ENCODE assay signal across 8 cellular contexts in the genomic region with DNA sequence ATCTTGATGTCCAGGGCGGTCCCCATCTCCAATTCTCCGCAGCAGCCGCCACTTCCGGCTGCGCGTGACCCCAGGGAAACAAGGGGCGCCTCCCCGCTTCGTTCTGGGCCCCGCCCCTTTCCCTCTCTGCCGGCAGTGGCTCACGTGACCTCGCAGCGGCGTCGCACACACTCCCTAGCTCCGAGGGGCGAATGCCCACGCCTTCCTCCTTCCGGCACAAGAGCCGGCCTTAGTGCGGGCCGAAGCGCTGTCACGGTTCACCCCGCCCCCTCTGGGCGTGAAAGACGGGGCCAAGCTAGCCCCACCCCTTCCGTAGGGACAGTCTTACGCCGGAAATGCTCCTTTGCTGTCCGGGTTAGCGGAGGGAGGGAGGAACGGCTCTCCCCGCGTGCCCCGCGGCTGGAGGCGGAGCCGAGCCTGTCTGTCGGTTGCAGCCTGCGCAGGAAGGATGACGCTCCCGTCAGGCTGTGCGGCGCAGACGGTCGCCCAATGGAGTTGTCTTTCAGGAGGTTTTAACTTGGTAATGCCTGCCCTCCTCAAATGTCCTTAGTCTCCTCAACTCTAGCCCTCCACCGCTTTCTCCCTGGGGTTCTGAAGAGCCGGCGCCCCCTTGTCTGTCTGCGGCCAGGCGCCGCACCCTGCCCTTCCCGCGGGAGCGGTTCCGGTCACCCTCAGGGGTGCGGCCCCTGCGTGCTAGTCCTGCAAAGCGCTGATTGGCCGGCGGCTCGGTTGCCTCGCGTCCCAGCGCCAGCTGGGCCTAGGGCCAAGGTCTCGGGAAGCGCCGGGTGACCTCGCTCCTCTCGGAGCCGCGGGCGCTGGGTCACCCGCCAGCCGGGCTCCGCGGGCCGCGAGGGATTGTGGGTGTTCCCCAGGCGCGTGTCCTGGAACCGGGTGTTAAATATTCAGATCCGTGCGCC. TPM values are rescaled to one million over a fixed set of nuclear protein-coding genes. Genes with fewer than 3 reads are reported as not detected.
A peak's percentile ranks its signal among the peaks of the same experiment; 100 is the strongest.
DNase-seq lines count a peak whose midpoint lies in the region; ATAC-seq and TF ChIP-seq lines count a peak whose summit lies in the region.

TSS of gene VPS26C (minus strand) at position 66 of the 917 bp plus-strand sequence. CDS start at position 26, 40 bp downstream.

- DNase-seq in DMS114 treated with DMSO at 0.1 percent for 48 hours (lab: John Stamatoyannopoulos, UW; ENCODE audit: unreplicated experiment) (peak; percentile 95), PC-3 (peak; percentile 99), activated T-cell treated with anti-CD3 and anti-CD28 coated beads for 48 hours (ENCODE audit: low read depth) (peak; percentile 99), epithelial cell of prostate (ENCODE audit: low read depth, low spot score) (peak; percentile 98), mucosa of descending colon (peak; percentile 99 to 100 (median 99))
- peak; percentile 99 for DNase-seq in stimulated activated CD8-positive, alpha-beta memory T cell treated with anti-CD3 and anti-CD28 coated beads, Interleukin-4, amount 100 ng/mL, for 24 hours (ENCODE audit: low read depth)

- peak within 1 kb of the TSS; percentile 86 for H3K4me2 ChIP-seq in PC-3 (ENCODE audit: low read length)

- H3F3A ChIP-seq in PC-3 (ENCODE audit: low read length, unreplicated experiment) = no peaks in the 10 kb centered on the region

- POLR2A ChIA-PET in PC-3 (lab: Charles Lee; ENCODE audit: unreplicated experiment) = interaction anchor here (0.6 to 1.2 kb wide), 9 partner anchors 9 to 296 kb away, joined by 3 to 15 read pairs (median 4); partner anchors contain the start of gene DYRK1A

- H3K79me2 ChIP-seq in PC-3 (ENCODE audit: low read length) = peaks cover 51% of the 10 kb centered on the region

- BruUV-seq in PC-3 (replicated peaks; lab: Mats Ljungman, UMichigan) = no TSS peak

- H3K4me1 ChIP-seq in PC-3 (ENCODE audit: insufficient read depth, low read length) (peaks cover 23% of the 10 kb centered on the region), mucosa of descending colon (ENCODE audit: low read depth) (peaks cover 10% of the 10 kb centered on the region)

- no peak; the same call in 1 of the 2 replicates for TF ChIP-seq EP300 in Ishikawa (IDR thresholded peaks at IDR 0.05; ENCODE audit: borderline replicate concordance)

- peak within 1 kb of the TSS; percentile 88 for H3K9ac ChIP-seq in PC-3 (ENCODE audit: low read length)

- H2AFZ ChIP-seq in PC-3 (ENCODE audit: low read length) = peak within 1 kb of the TSS; percentile 75

- CTCF ChIA-PET in PC-3 (lab: Charles Lee) = interaction anchor here (0.6 kb wide), 1 partner anchor 107 kb away, joined by 3 read pairs; no protein-coding TSS in a partner anchor

- ATAC-seq in GM21576 (IDR thresholded peaks at IDR 0.05; ENCODE audit: unreplicated experiment) (peak; percentile 91), PC-3 (peak; percentile 86), mucosa of descending colon (peak; percentile 92)

- TF ChIP-seq RAD21 in Ishikawa (IDR thresholded peaks at IDR 0.05; ENCODE audit: low read depth) = peak; percentile 6; the same call in 1 of the 2 replicates

- no peak for TF ChIP-seq CTCF in PC-3 (conservative IDR thresholded peaks at IDR 0.05; ENCODE audit: low read depth, low read length)
- TF ChIP-seq CTCF in mucosa of descending colon (IDR thresholded peaks at IDR 0.05) = peak; percentile 10

- no peaks in the 10 kb centered on the region for H4K20me1 ChIP-seq in PC-3 (ENCODE audit: low read length)

- no peaks in the 10 kb centered on the region for H3K9me2 ChIP-seq in PC-3 (replicated peaks; ENCODE audit: low read length)

- H3K27me3 ChIP-seq in PC-3 (ENCODE audit: low read length) = no peaks in the 10 kb centered on the region

- peak within 1 kb of the TSS; percentile 69 for H3K4me3 ChIP-seq in PC-3 (ENCODE audit: low read length)
- peak within 1 kb of the TSS; percentile 75 for H3K4me3 ChIP-seq in mucosa of descending colon

- H3K9me3 ChIP-seq in PC-3 (ENCODE audit: low read length) (no peaks in the 10 kb centered on the region), mucosa of descending colon (no peaks in the 10 kb centered on the region)

- intact Hi-C loops in PC-3 (cut with micrococcal nuclease) = loop anchor here (1.0 to 5.0 kb wide), 4 partner anchors 70 to 295 kb away; no protein-coding TSS in a partner anchor
- intact Hi-C loops in mucosa of descending colon (cut with DNase I, micrococcal nuclease) = loop anchor here (5.0 to 10.0 kb wide), 2 partner anchors 100 to 107 kb away; partner anchors contain the start of gene DYRK1A (in 1 of the 2)

- H3K36me3 ChIP-seq in PC-3 (ENCODE audit: low read depth, low read length) (peaks cover 4% of the 10 kb centered on the region; the same call in 1 of the 2 replicates), mucosa of descending colon (ENCODE audit: low read depth) (peaks cover 5% of the 10 kb centered on the region)

- H3K27ac ChIP-seq in PC-3 (ENCODE audit: low read length) = peak within 1 kb of the TSS; percentile 94
- H3K27ac ChIP-seq in epithelial cell of prostate = peak within 1 kb of the TSS; percentile 98

TF ChIP-seq in Ishikawa, 13 proteins besides CTCF, POLR2A, EP300 and RAD21:
- TF ChIP-seq FOXM1 (IDR thresholded peaks at IDR 0.05; ENCODE audit: borderline replicate concordance, low read depth) = no peak
- TF ChIP-seq CEBPB (IDR thresholded peaks at IDR 0.05) = no peak
- peak; percentile 12; the same call in 1 of the 2 replicates for TF ChIP-seq CREB1 (IDR thresholded peaks at IDR 0.05; ENCODE audit: low read depth)
- no peak for TF ChIP-seq EGR1 (IDR thresholded peaks at IDR 0.05)
- TF ChIP-seq MAX (IDR thresholded peaks at IDR 0.05) = peak; percentile 67
- peak; percentile 98 for TF ChIP-seq USF1 (IDR thresholded peaks at IDR 0.05)
- TF ChIP-seq NFIC (IDR thresholded peaks at IDR 0.05) = peak; percentile 78
- TF ChIP-seq, protein P1, sequence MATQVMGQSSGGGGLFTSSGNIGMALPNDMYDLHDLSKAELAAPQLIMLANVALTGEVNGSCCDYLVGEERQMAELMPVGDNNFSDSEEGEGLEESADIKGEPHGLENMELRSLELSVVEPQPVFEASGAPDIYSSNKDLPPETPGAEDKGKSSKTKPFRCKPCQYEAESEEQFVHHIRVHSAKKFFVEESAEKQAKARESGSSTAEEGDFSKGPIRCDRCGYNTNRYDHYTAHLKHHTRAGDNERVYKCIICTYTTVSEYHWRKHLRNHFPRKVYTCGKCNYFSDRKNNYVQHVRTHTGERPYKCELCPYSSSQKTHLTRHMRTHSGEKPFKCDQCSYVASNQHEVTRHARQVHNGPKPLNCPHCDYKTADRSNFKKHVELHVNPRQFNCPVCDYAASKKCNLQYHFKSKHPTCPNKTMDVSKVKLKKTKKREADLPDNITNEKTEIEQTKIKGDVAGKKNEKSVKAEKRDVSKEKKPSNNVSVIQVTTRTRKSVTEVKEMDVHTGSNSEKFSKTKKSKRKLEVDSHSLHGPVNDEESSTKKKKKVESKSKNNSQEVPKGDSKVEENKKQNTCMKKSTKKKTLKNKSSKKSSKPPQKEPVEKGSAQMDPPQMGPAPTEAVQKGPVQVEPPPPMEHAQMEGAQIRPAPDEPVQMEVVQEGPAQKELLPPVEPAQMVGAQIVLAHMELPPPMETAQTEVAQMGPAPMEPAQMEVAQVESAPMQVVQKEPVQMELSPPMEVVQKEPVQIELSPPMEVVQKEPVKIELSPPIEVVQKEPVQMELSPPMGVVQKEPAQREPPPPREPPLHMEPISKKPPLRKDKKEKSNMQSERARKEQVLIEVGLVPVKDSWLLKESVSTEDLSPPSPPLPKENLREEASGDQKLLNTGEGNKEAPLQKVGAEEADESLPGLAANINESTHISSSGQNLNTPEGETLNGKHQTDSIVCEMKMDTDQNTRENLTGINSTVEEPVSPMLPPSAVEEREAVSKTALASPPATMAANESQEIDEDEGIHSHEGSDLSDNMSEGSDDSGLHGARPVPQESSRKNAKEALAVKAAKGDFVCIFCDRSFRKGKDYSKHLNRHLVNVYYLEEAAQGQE (IDR thresholded peaks at IDR 0.05; ENCODE audit: low read depth) = no peak
- no peak; the same call in 1 of the 2 replicates for TF ChIP-seq YY1 (IDR thresholded peaks at IDR 0.05; ENCODE audit: low read depth)
- peak; percentile 48; the same call in 1 of the 2 replicates for TF ChIP-seq TAF1 (IDR thresholded peaks at IDR 0.05; ENCODE audit: low read depth)
- TF ChIP-seq TCF12 (IDR thresholded peaks at IDR 0.05; ENCODE audit: low read depth) = peak; percentile 39; the same call in 1 of the 2 replicates
- peak; percentile 34; the same call in 1 of the 2 replicates for TF ChIP-seq TEAD4 (IDR thresholded peaks at IDR 0.05)
- TF ChIP-seq ZBTB7A (IDR thresholded peaks at IDR 0.05; ENCODE audit: low read depth) = no peak

RNA-seq across cellular contexts. Expression of gene VPS26C, which starts in this region (rescaled TPM):
- total RNA-seq in PC-3 (2014; rRNA removed) (46.8 and 63.3 TPM in 2 replicates), mucosa of descending colon (10 to 100 TPM; 62.7 to 72.4 (median 71.8) TPM)

Comparison
In these comparisons a context has a peak if more than half of its experiments do, and no peak if none do; other contexts are left out.
1. Peak in every context shown above with its lines: DNase-seq, ATAC-seq, H3K4me3 ChIP-seq and H3K27ac ChIP-seq.